In the genomic region with DNA sequence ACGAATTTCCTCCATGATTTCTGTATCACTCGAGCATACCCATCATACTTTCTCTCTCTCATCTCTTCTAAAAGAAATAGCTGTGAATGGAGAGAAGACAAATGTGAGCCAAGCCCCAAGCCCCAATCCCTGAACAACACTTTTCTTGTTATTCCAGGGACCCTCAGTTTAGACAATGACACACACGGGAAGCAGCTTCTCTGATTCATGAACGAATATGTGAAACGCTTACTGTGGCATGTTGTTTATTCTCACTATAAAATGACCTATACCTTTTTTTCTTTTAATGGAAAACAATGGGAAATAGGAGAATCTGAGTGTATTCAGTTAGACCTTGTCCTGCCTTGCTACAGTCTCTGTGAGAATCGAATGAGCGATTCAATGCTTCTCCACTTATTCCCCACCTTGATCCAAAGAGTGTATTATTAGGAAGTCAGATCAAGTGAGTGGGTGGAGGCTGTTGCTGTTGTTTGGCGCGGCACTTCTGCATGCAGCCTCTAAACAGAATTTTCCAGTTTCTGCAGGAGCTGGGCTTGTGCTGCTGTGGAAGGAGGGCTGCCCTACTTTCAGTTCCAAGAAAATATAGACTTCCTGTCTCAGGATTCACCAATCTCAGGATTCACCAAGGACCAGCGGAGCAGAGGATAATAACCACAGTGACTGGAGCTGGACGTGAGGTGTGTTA, we compare ENCODE assay signal across 16 cellular contexts. TPM values are rescaled to one million over a fixed set of nuclear protein-coding genes. Genes with fewer than 3 reads are reported as not detected.
DNase-seq lines count a peak whose midpoint lies in the region; ATAC-seq and TF ChIP-seq lines count a peak whose summit lies in the region.
"Had no signal": no experiment of that assay in that cellular context is flagged by ENCODE, and none has a peak within 500 bp of the region (broad histone marks: within the 10 kb centered on the region; RNA-seq: fewer than 3 reads in every experiment).

No MANE protein-coding gene starts in this region.

- intact Hi-C loops in spleen (cut with DNase I; ENCODE audit: low total_unique reads) = loop anchor here (10.0 kb wide), 1 partner anchor 320 kb away; no protein-coding TSS in a partner anchor
- intact Hi-C loops in natural killer cell (cut with micrococcal nuclease) = no loop called here

- peak; percentile 60 for DNase-seq in ELR (ENCODE audit: low read depth)
- DNase-seq in iris pigment epithelial cell (ENCODE audit: low read depth) = peak; percentile 31
- DNase-seq in spleen = no peak
- DNase-seq in endothelial cell (ENCODE audit: low spot score) = no peak
- DNase-seq in natural killer cell = no peak
- DNase-seq: activated naive CD4-positive, alpha-beta T cell; effector CD4-positive, alpha-beta T cell had no signal

- no peak overlapping the region for H3K4me3 ChIP-seq in spleen
- H3K4me3 ChIP-seq: body of pancreas, MG63 had no signal

- 86 to 92% (median 90%) methylated on average over 11 of the region's 11 CpGs for WGBS in spleen, 5 donors

- H3K4me3 Mint-ChIP-seq in endothelial cell (ENCODE audit: unreplicated experiment) (no peak overlapping the region), natural killer cell (no peak overlapping the region)
- H3K4me3 Mint-ChIP-seq: nephron; stimulated activated naive CD8-positive, alpha-beta T cell treated with anti-CD3 and anti-CD28 coated beads, Interleukin-15, amount 100 ng/mL, for 72 hours had no signal

- H3K27ac Mint-ChIP-seq in endothelial cell (ENCODE audit: unreplicated experiment) (no peak overlapping the region), natural killer cell (no peak overlapping the region)
- H3K27ac Mint-ChIP-seq: stimulated activated naive CD8-positive, alpha-beta T cell treated with anti-CD3 and anti-CD28 coated beads, Interleukin-15, amount 100 ng/mL, for 72 hours had no signal

- H3K27ac ChIP-seq in angular gyrus (ENCODE audit: low read depth, low read length) (peak overlapping the region; percentile 74), spleen (peak overlapping the region in 6 of 8 donors; percentile 37 to 63 (median 52))

- TF ChIP-seq CTCF in spleen (IDR thresholded peaks at IDR 0.05 in 8 of 11, conservative IDR thresholded peaks at IDR 0.05 in 3 of 11) = no peak
- no peak for TF ChIP-seq CTCF in endothelial cell (IDR thresholded peaks at IDR 0.05; ENCODE audit: unreplicated experiment)
- TF ChIP-seq CTCF in natural killer cell (IDR thresholded peaks at IDR 0.05) = no peak

- H3K27me3 Mint-ChIP-seq in endothelial cell (ENCODE audit: unreplicated experiment) (peaks cover 3% of the 10 kb centered on the region), natural killer cell (ENCODE audit: low read depth in 2 of 2) (peaks cover 8 to 18% of the 10 kb centered on the region in 2 donors)

- H3K4me1 Mint-ChIP-seq in endothelial cell (ENCODE audit: unreplicated experiment) = peaks cover 29% of the 10 kb centered on the region
- peaks cover 17% of the 10 kb centered on the region in 2 donors for H3K4me1 Mint-ChIP-seq in natural killer cell

- H3K9me3 Mint-ChIP-seq in endothelial cell (ENCODE audit: unreplicated experiment) = no peaks in the 10 kb centered on the region
- H3K9me3 Mint-ChIP-seq in natural killer cell = no peaks in the 10 kb centered on the region
- H3K9me3 Mint-ChIP-seq: nephron; stimulated activated naive CD8-positive, alpha-beta T cell treated with anti-CD3 and anti-CD28 coated beads, Interleukin-15, amount 100 ng/mL, for 72 hours had no signal

- no peaks in the 10 kb centered on the region for H3K27me3 ChIP-seq in spleen (replicated peaks in 1 of 7)
- H3K27me3 ChIP-seq: body of pancreas, MG63 had no signal

- peaks cover 0 to 6% (median 0%) of the 10 kb centered on the region in 8 donors for H3K9me3 ChIP-seq in spleen
- H3K9me3 ChIP-seq: body of pancreas, MG63 had no signal

- H3K36me3 Mint-ChIP-seq in endothelial cell (ENCODE audit: low read depth, unreplicated experiment) (peaks cover 48% of the 10 kb centered on the region), natural killer cell (no peaks in the 10 kb centered on the region)

- ATAC-seq in GM18867 (IDR thresholded peaks at IDR 0.05; ENCODE audit: unreplicated experiment) (no peak), HG03175 (IDR thresholded peaks at IDR 0.05; ENCODE audit: unreplicated experiment) (no peak), natural killer cell (no peak)

- TF ChIP-seq POLR2A in spleen (IDR thresholded peaks at IDR 0.05) = no peak

- H3K36me3 ChIP-seq in spleen = peaks cover 0 to 65% (median 15%) of the 10 kb centered on the region in 6 donors

- peaks cover 3 to 58% (median 9%) of the 10 kb centered on the region in 6 donors for H3K4me1 ChIP-seq in spleen

RNA-seq across cellular contexts. Expression of gene LDHAL6B, which starts 32.3 kb away (rescaled TPM):
- total RNA-seq in spleen = not detected
- polyA plus RNA-seq in spleen = under 1 TPM in 1 of 3 donors, not detected in 2; 0.06 TPM
- total RNA-seq in endothelial cell (ENCODE audit: unreplicated experiment) = not detected
- total RNA-seq in natural killer cell = not detected
- total RNA-seq: body of pancreas, renal cortical epithelial cell, SK-MEL-5 had no signal

Comparison
In these comparisons a context has a peak if more than half of its experiments do, and no peak if none do; other contexts are left out.
1. DNase-seq: peak in ELR (single experiment) and iris pigment epithelial cell (single experiment); none in spleen (single experiment), endothelial cell (single experiment) and natural killer cell (single experiment).